Comparison of ENCODE assay signal across 9 cellular contexts in the genomic region with DNA sequence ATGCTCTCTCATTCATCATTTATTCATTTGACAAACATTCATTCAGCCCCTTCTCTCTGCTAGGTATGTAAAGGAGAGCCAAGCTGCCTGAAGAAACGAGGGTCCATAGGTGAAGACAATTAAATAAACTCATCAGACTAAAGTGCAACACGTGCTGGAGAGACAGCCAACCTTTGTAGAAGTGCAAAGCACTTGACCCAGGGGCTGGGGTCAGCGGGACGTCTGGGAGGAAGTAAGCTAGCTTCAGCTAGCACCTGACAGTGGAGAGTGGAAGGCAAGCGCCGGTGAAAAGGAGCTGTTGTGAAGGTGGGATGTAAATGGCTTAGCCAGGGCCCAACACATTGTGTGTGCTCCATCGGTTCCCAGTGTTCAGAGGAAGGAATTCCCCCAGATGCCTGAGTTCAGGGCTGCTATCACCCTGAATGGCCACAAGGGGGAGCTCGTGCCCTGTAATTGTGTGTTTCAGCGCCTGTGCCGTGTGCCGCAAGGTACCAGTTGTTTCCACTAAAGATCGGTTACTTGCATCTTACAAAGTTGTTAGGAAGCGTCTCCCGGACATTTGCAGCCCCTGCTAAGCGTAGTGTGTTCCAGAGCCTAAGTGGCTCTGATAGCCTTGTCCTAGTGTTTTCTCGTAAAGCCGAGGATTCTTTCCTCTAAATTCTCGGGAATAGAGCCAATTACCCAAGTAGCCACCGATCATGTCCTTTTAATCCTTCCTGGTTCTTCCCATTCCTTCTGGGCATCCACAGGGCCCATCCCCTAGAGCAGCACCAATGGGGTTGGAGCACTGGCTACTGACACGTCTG. TPM values are rescaled to one million over a fixed set of nuclear protein-coding genes. Genes with fewer than 3 reads are reported as not detected.
DNase-seq lines count a peak whose midpoint lies in the region; ATAC-seq and TF ChIP-seq lines count a peak whose summit lies in the region.
"Had no signal": no experiment of that assay in that cellular context is flagged by ENCODE, and none has a peak within 500 bp of the region (broad histone marks: within the 10 kb centered on the region; RNA-seq: fewer than 3 reads in every experiment).

No MANE protein-coding gene starts in this region.

- H3K27ac ChIP-seq in RWPE1: no peak overlapping the region
- H3K27ac ChIP-seq in foreskin keratinocyte: no peak overlapping the region

- H3K27me3 Mint-ChIP-seq in activated T-helper 17 cell treated with anti-CD3 and anti-CD28 coated beads, Interleukin-2, amount 50 U/mL, for 72 hours: peaks cover 44% of the 10 kb centered on the region

- peaks cover 81% of the 10 kb centered on the region for H3K27me3 ChIP-seq in foreskin keratinocyte

- POLR2A ChIA-PET in RWPE1 (lab: Yijun Ruan, JAX; ENCODE audit: low non-redundant PET): no interaction called here

- peak; percentile 87 for ATAC-seq in activated T-helper 17 cell treated with anti-CD3 and anti-CD28 coated beads, Interleukin-2, amount 50 U/mL, for 72 hours (replicated peaks)
- ATAC-seq in foreskin keratinocyte: peak; percentile 82
- no peak for ATAC-seq in HG02623 (IDR thresholded peaks at IDR 0.05; ENCODE audit: unreplicated experiment)

- no peak overlapping the region for H3K4me3 Mint-ChIP-seq in activated T-helper 17 cell treated with anti-CD3 and anti-CD28 coated beads, Interleukin-2, amount 50 U/mL, for 72 hours

- CTCF ChIA-PET in RWPE1 (lab: Yijun Ruan, JAX): interaction anchor here (0.5 to 1.4 kb wide), 13 partner anchors 18 to 1308 kb away, joined by 3 to 6 read pairs (median 3); no protein-coding TSS in a partner anchor

- H3K9me3 Mint-ChIP-seq in activated T-helper 17 cell treated with anti-CD3 and anti-CD28 coated beads, Interleukin-2, amount 50 U/mL, for 72 hours: no peaks in the 10 kb centered on the region

- no peaks in the 10 kb centered on the region for H3K36me3 Mint-ChIP-seq in activated T-helper 17 cell treated with anti-CD3 and anti-CD28 coated beads, Interleukin-2, amount 50 U/mL, for 72 hours (ENCODE audit: low read depth)

- no peaks in the 10 kb centered on the region for H3K4me1 Mint-ChIP-seq in activated T-helper 17 cell treated with anti-CD3 and anti-CD28 coated beads, Interleukin-2, amount 50 U/mL, for 72 hours

- in situ Hi-C loops in KBM-7 (cut with MboI; ENCODE audit: low pct_unique_long_range_greater_than_20kb, low sequenced_read_pairs): no loop called here

- peak; percentile 71 for DNase-seq in DMS53 treated with DMSO at 0.1 percent for 48 hours (lab: John Stamatoyannopoulos, UW; ENCODE audit: unreplicated experiment)
- peak; percentile 83 for DNase-seq in KBM-7
- peak; percentile 91 for DNase-seq in RWPE1 (ENCODE audit: low spot score)
- DNase-seq in foreskin keratinocyte: peak; percentile 25 to 57
- DNase-seq in nucleus accumbens (lab: John Stamatoyannopoulos, UW): peak in 51 of 56 donors; percentile 2 to 75 (median 33)
- peak; percentile 56 for DNase-seq in stromal cell of bone marrow (ENCODE audit: low read depth)

- no peak overlapping the region for H3K27ac Mint-ChIP-seq in activated T-helper 17 cell treated with anti-CD3 and anti-CD28 coated beads, Interleukin-2, amount 50 U/mL, for 72 hours

- no peaks in the 10 kb centered on the region for H3K4me1 ChIP-seq in foreskin keratinocyte

- TF ChIP-seq CTCF in RWPE1 (conservative IDR thresholded peaks at IDR 0.05; ENCODE audit: low read depth) (peak; percentile 92), foreskin keratinocyte (conservative IDR thresholded peaks at IDR 0.05) (peak; percentile 95)

RNA-seq across cellular contexts. Expression of gene TLX1, which starts 30.6 kb away (rescaled TPM):
- total RNA-seq in activated T-helper 17 cell treated with anti-CD3 and anti-CD28 coated beads, Interleukin-2, amount 50 U/mL, for 72 hours: not detected
- total RNA-seq in foreskin keratinocyte: not detected in 2 replicates
- not detected in 2 replicates for polyA plus RNA-seq in foreskin keratinocyte
- polyA plus RNA-seq: esophagus had no signal

Comparison
In these comparisons a context has a peak if more than half of its experiments do, and no peak if none do; other contexts are left out.
1. DNase-seq: peak in every context shown above with its lines; median percentile 91 in RWPE1; 83 in KBM-7; 71 in DMS53 treated with DMSO at 0.1 percent for 48 hours; 56 in stromal cell of bone marrow; 41 in foreskin keratinocyte; 33 in nucleus accumbens.